Comparison of ENCODE assay signal across 2 cellular contexts in genomic region chr5:179207920-179208705, GRCh38.
TF ChIP-seq lines count a peak whose summit lies in the region.

No MANE protein-coding gene starts in this region.

TF ChIP-seq in HepG2, 621 proteins besides CTCF, POLR2A, EP300 and RAD21:
- TF ChIP-seq PAXIP1 (CRISPR knock-in tag; conservative IDR thresholded peaks at IDR 0.05) (no peak), ZNF432 (CRISPR knock-in tag; IDR thresholded peaks at IDR 0.05; ENCODE audit: borderline replicate concordance) (no peak), MYC (CRISPR knock-in tag; IDR thresholded peaks at IDR 0.05; ENCODE audit: borderline replicate concordance) (no peak), ZNF784 (CRISPR knock-in tag; IDR thresholded peaks at IDR 0.05; ENCODE audit: borderline replicate concordance) (no peak), CREB1 (IDR thresholded peaks at IDR 0.05) (no peak), CREB1 (CRISPR knock-in tag; IDR thresholded peaks at IDR 0.05) (no peak), PHF20 (CRISPR knock-in tag; IDR thresholded peaks at IDR 0.05) (no peak), BRD4 (CRISPR knock-in tag; IDR thresholded peaks at IDR 0.05) (no peak), TEAD3 (CRISPR knock-in tag; optimal IDR thresholded peaks at IDR 0.05; ENCODE audit: borderline replicate concordance) (no peak), JARID2 (CRISPR knock-in tag; IDR thresholded peaks at IDR 0.05; ENCODE audit: insufficient replicate concordance) (no peak), ATF7-NPFF (CRISPR knock-in tag; IDR thresholded peaks at IDR 0.05; ENCODE audit: low read depth) (no peak), ZGPAT (CRISPR knock-in tag; IDR thresholded peaks at IDR 0.05) (no peak), ZNF12 (CRISPR knock-in tag; IDR thresholded peaks at IDR 0.05) (no peak), POGK (CRISPR knock-in tag; conservative IDR thresholded peaks at IDR 0.05) (no peak), MXI1 (IDR thresholded peaks at IDR 0.05; ENCODE audit: borderline replicate concordance, low read depth, low read length) (no peak), ZNF644 (CRISPR knock-in tag; IDR thresholded peaks at IDR 0.05; ENCODE audit: low read depth) (no peak), ZNF30 (CRISPR knock-in tag; IDR thresholded peaks at IDR 0.05) (no peak)

TF ChIP-seq in H1, 55 proteins besides CTCF, POLR2A, EP300 and RAD21:
- TF ChIP-seq BACH1 (IDR thresholded peaks at IDR 0.05; ENCODE audit: low read length) (no peak), CHD1 (IDR thresholded peaks at IDR 0.05; ENCODE audit: low read depth, low read length) (no peak), SP2 (IDR thresholded peaks at IDR 0.05; ENCODE audit: low read length) (no peak), CBX8 (IDR thresholded peaks at IDR 0.05; ENCODE audit: borderline replicate concordance, low read depth, low read length) (no peak), TEAD4 (IDR thresholded peaks at IDR 0.05; ENCODE audit: low read depth, low read length) (no peak), CHD7 (IDR thresholded peaks at IDR 0.05; ENCODE audit: insufficient replicate concordance, low read length) (no peak), CHD2 (IDR thresholded peaks at IDR 0.05; ENCODE audit: low read length) (no peak), TBP (IDR thresholded peaks at IDR 0.05; ENCODE audit: low read depth, low read length) (no peak), KDM5A (IDR thresholded peaks at IDR 0.05; ENCODE audit: low read length) (no peak), ZNF274 (IDR thresholded peaks at IDR 0.05; ENCODE audit: borderline replicate concordance, extremely low read depth, low read length) (no peak), GABPA (IDR thresholded peaks at IDR 0.05; ENCODE audit: borderline replicate concordance, insufficient read depth, low read length) (no peak), SIRT6 (IDR thresholded peaks at IDR 0.05; ENCODE audit: low read length) (no peak), KDM4A (IDR thresholded peaks at IDR 0.05; ENCODE audit: low read depth, low read length, severe bottlenecking) (no peak)
